Comparison of ENCODE assay signal across 1 cellular context in genomic region chr3:188197388-188197847, GRCh38.
TF ChIP-seq lines count a peak whose summit lies in the region.

No MANE protein-coding gene starts in this region.

TF ChIP-seq in GM12878, 131 proteins besides CTCF, POLR2A, EP300 and RAD21 (continued from another document):
- no peak for TF ChIP-seq ZBTB33 (IDR thresholded peaks at IDR 0.05)
